ENCODE assay signal across 1 cellular context in genomic region chr10:132387723-132388210, GRCh38.
A peak's percentile ranks its signal among the peaks of the same experiment; 100 is the strongest.
TF ChIP-seq lines count a peak whose summit lies in the region.

No MANE protein-coding gene starts in this region.

TF ChIP-seq in HepG2, 621 proteins besides CTCF, POLR2A, EP300 and RAD21 (continued from another document and continues in another):
- TF ChIP-seq ZNF362 (CRISPR knock-in tag; IDR thresholded peaks at IDR 0.05; ENCODE audit: borderline replicate concordance) (no peak), KDM1A (CRISPR knock-in tag; IDR thresholded peaks at IDR 0.05) (no peak), FOSL2 (CRISPR knock-in tag; IDR thresholded peaks at IDR 0.05) (peak; percentile 30), ZFY (CRISPR knock-in tag; IDR thresholded peaks at IDR 0.05) (no peak), ZNF605 (CRISPR knock-in tag; IDR thresholded peaks at IDR 0.05) (no peak), AFF4 (CRISPR knock-in tag; IDR thresholded peaks at IDR 0.05) (no peak), PATZ1 (CRISPR knock-in tag; IDR thresholded peaks at IDR 0.05) (peak; percentile 96), FOSL1 (CRISPR knock-in tag; IDR thresholded peaks at IDR 0.05; ENCODE audit: borderline replicate concordance) (no peak), HOXA3 (CRISPR knock-in tag; IDR thresholded peaks at IDR 0.05) (peak; percentile 23; the same call in 1 of the 2 replicates), ZNF264 (CRISPR knock-in tag; IDR thresholded peaks at IDR 0.05) (no peak), NR2F6 (IDR thresholded peaks at IDR 0.05) (no peak), NR2F6 (CRISPR knock-in tag; IDR thresholded peaks at IDR 0.05) (peak; percentile 18; the same call in 1 of the 2 replicates), ZBTB44 (CRISPR knock-in tag; IDR thresholded peaks at IDR 0.05) (no peak), SAP130 (CRISPR knock-in tag; IDR thresholded peaks at IDR 0.05; ENCODE audit: low read depth) (peak; percentile 29; the same call in 1 of the 2 replicates), HMGXB4 (CRISPR knock-in tag; IDR thresholded peaks at IDR 0.05; ENCODE audit: borderline replicate concordance in 1 of 2, low read depth in 1 of 2) (0 out of 4 replicates have a peak, but pooled peaks of 1 of the 2 experiments have one; percentile 54), ATF6 (CRISPR knock-in tag; conservative IDR thresholded peaks at IDR 0.05) (no peak), SOX5 (CRISPR knock-in tag; IDR thresholded peaks at IDR 0.05; ENCODE audit: borderline replicate concordance) (no peak), FOXP4 (CRISPR knock-in tag; IDR thresholded peaks at IDR 0.05) (no peak), PAWR (CRISPR knock-in tag; IDR thresholded peaks at IDR 0.05; ENCODE audit: borderline replicate concordance) (no peak), ARID5B (CRISPR knock-in tag; IDR thresholded peaks at IDR 0.05) (0 out of 2 replicates have a peak, but pooled peaks have one; percentile 12), ZNF350 (CRISPR knock-in tag; IDR thresholded peaks at IDR 0.05; ENCODE audit: borderline replicate concordance, low read depth) (0 out of 2 replicates have a peak, but pooled peaks have one; percentile 37), ZNF790 (CRISPR knock-in tag; IDR thresholded peaks at IDR 0.05; ENCODE audit: borderline replicate concordance) (no peak), HMG20B (CRISPR knock-in tag; conservative IDR thresholded peaks at IDR 0.05) (no peak), MTERF4 (CRISPR knock-in tag; IDR thresholded peaks at IDR 0.05) (no peak), ZBTB38 (CRISPR knock-in tag; IDR thresholded peaks at IDR 0.05) (no peak; the same call in 1 of the 2 replicates), IKZF5 (CRISPR knock-in tag; IDR thresholded peaks at IDR 0.05) (0 out of 2 replicates have a peak, but pooled peaks have one; percentile 25), LCORL (IDR thresholded peaks at IDR 0.05) (no peak), LCORL (CRISPR knock-in tag; IDR thresholded peaks at IDR 0.05) (peak; percentile 43; the same call in 1 of the 2 replicates), MAX (IDR thresholded peaks at IDR 0.05) (peak; percentile 23; the same call in 1 of the 2 replicates), ZNF546 (CRISPR knock-in tag; conservative IDR thresholded peaks at IDR 0.05) (no peak), MXD3 (CRISPR knock-in tag; IDR thresholded peaks at IDR 0.05) (0 out of 2 replicates have a peak, but pooled peaks have one; percentile 37), FOXC1 (CRISPR knock-in tag; IDR thresholded peaks at IDR 0.05; ENCODE audit: borderline replicate concordance) (no peak), ZFX (CRISPR knock-in tag; IDR thresholded peaks at IDR 0.05; ENCODE audit: low read depth) (peak; percentile 20; the same call in 1 of the 2 replicates), ZNF235 (CRISPR knock-in tag; IDR thresholded peaks at IDR 0.05; ENCODE audit: borderline replicate concordance) (no peak), SNAPC2 (CRISPR knock-in tag; IDR thresholded peaks at IDR 0.05) (no peak), GABPB1 (CRISPR knock-in tag; IDR thresholded peaks at IDR 0.05) (peak; percentile 44; the same call in 1 of the 2 replicates)
